ENCODE assay signal across 8 cellular contexts in genomic region chr17:7404737-7405412, GRCh38. TPM values are rescaled to one million over a fixed set of nuclear protein-coding genes. Genes with fewer than 3 reads are reported as not detected.
DNase-seq lines count a peak whose midpoint lies in the region; ATAC-seq, FAIRE-seq and TF ChIP-seq lines count a peak whose summit lies in the region.

No MANE protein-coding gene starts in this region.

- no peaks in the 10 kb centered on the region for H3K27me3 ChIP-seq in lung (ENCODE audit: control insufficient read depth, insufficient read depth)

- H3K9me3 Mint-ChIP-seq in stimulated activated naive CD8-positive, alpha-beta T cell treated with anti-CD3 and anti-CD28 coated beads, Interleukin-15, Interleukin-2, amounts not matched to agents 100 ng/mL and 50 ng/mL, for 24 hours, result no peaks in the 10 kb centered on the region

- H3K27ac ChIP-seq in coronary artery, result peak overlapping the region; percentile 74 to 98
- peak overlapping the region in 1 of 2 donors; percentile 73 for H3K27ac ChIP-seq in lung (ENCODE audit: low read depth in 1 of 2, low read length in 1 of 2)

- TF ChIP-seq CTCF in coronary artery (IDR thresholded peaks at IDR 0.05) (no peak), lung (IDR thresholded peaks at IDR 0.05; ENCODE audit: control extremely low read depth, extremely low read depth) (no peak)

- FAIRE-seq in GM12892 (lab: Jason Lieb, UNC), result no peak

- WGBS in lung, 2 donors, result 0 to 1% methylated on average over 37 to 68 of the region's 68 CpGs

- DNase-seq in GM12892 (ENCODE audit: insufficient read length), result peak; percentile 54
- peak in 4 of 5 experiments; percentile 49 to 78 (median 68) for DNase-seq in T-helper 2 cell
- DNase-seq in coronary artery (ENCODE audit: low spot score), result no peak
- peak; percentile 45 for DNase-seq in lung (ENCODE audit: low spot score)
- DNase-seq in HuH-7 (ENCODE audit: low spot score), result no peak
- no peak for DNase-seq in DMS114 treated with DMSO at 0.1 percent for 48 hours (lab: John Stamatoyannopoulos, UW; ENCODE audit: unreplicated experiment)

- no peaks in the 10 kb centered on the region for H3K36me3 ChIP-seq in lung (ENCODE audit: control insufficient read depth in 2 of 2, insufficient read depth in 2 of 2, low read length in 2 of 2)

- H3K27me3 Mint-ChIP-seq in stimulated activated naive CD8-positive, alpha-beta T cell treated with anti-CD3 and anti-CD28 coated beads, Interleukin-15, Interleukin-2, amounts not matched to agents 100 ng/mL and 50 ng/mL, for 24 hours, result no peaks in the 10 kb centered on the region

- H3K4me1 ChIP-seq in lung (ENCODE audit: control insufficient read depth in 2 of 2, insufficient read depth in 2 of 2, low read length in 2 of 2), result peaks cover 0 to 7% of the 10 kb centered on the region in 2 donors

- peak; percentile 8 for ATAC-seq in HG03066 (IDR thresholded peaks at IDR 0.05; ENCODE audit: low read depth, unreplicated experiment)
- peak; percentile 21 for ATAC-seq in lung (ENCODE audit: insufficient read depth, low FRiP score)

- H3K4me3 Mint-ChIP-seq in stimulated activated naive CD8-positive, alpha-beta T cell treated with anti-CD3 and anti-CD28 coated beads, Interleukin-15, Interleukin-2, amounts not matched to agents 100 ng/mL and 50 ng/mL, for 24 hours, result peak overlapping the region; percentile 91

- H3K9me3 ChIP-seq in lung (ENCODE audit: control insufficient read depth in 2 of 2, insufficient read depth in 1 of 2, low read length in 1 of 2), result no peaks in the 10 kb centered on the region

- TF ChIP-seq POLR2A in GM12892 (IDR thresholded peaks at IDR 0.05; ENCODE audit: low read depth, low read length), result no peak

- H3K4me1 Mint-ChIP-seq in stimulated activated naive CD8-positive, alpha-beta T cell treated with anti-CD3 and anti-CD28 coated beads, Interleukin-15, Interleukin-2, amounts not matched to agents 100 ng/mL and 50 ng/mL, for 24 hours (ENCODE audit: low read depth), result peaks cover 12% of the 10 kb centered on the region

- peak overlapping the region; percentile 90 for H3K4me3 ChIP-seq in coronary artery
- H3K4me3 ChIP-seq in lung, result peak overlapping the region; percentile 51

- peak overlapping the region; percentile 94 for H3K27ac Mint-ChIP-seq in stimulated activated naive CD8-positive, alpha-beta T cell treated with anti-CD3 and anti-CD28 coated beads, Interleukin-15, Interleukin-2, amounts not matched to agents 100 ng/mL and 50 ng/mL, for 24 hours

- H3K36me3 Mint-ChIP-seq in stimulated activated naive CD8-positive, alpha-beta T cell treated with anti-CD3 and anti-CD28 coated beads, Interleukin-15, Interleukin-2, amounts not matched to agents 100 ng/mL and 50 ng/mL, for 24 hours (ENCODE audit: low read depth), result peaks cover 9% of the 10 kb centered on the region

RNA-seq across cellular contexts. Expression of gene TMEM256, which starts 1.0 kb away (rescaled TPM):
- polyA plus RNA-seq in GM12892 (2012; ENCODE audit: missing spikeins), result 192 TPM
- total RNA-seq in lung, result 10 to 100 TPM; 70.2 to 78.7 TPM
- polyA plus RNA-seq in lung, result 100 to 1,000 TPM in 1 of 2 donors, 10 to 100 TPM in 1; 71.6 to 247 TPM

RNA-seq across cellular contexts. Expression of gene NLGN2, which starts 2.8 kb away (rescaled TPM):
- polyA plus RNA-seq in GM12892 (2012; ENCODE audit: missing spikeins), result 0.21 TPM
- 10 to 100 TPM; 11.2 to 15.2 TPM for total RNA-seq in lung
- 1 to 10 TPM; 5.0 to 5.1 TPM for polyA plus RNA-seq in lung

RNA-seq across cellular contexts. Expression of gene PLSCR3, which starts 10.6 kb away (rescaled TPM):
- polyA plus RNA-seq in GM12892 (2012; ENCODE audit: missing spikeins), result 16.5 TPM
- 10 to 100 TPM; 32.4 to 43.0 TPM for total RNA-seq in lung
- 10 to 100 TPM; 19.2 to 36.0 TPM for polyA plus RNA-seq in lung

RNA-seq across cellular contexts. Expression of gene SPEM1, which starts 15.2 kb away (rescaled TPM):
- not detected for polyA plus RNA-seq in GM12892 (2012; ENCODE audit: missing spikeins)
- not detected for total RNA-seq in lung
- polyA plus RNA-seq in lung, result not detected

RNA-seq across cellular contexts. Expression of gene SPEM2, which starts 20.5 kb away (rescaled TPM):
- not detected for polyA plus RNA-seq in GM12892 (2012; ENCODE audit: missing spikeins)
- not detected for total RNA-seq in lung
- polyA plus RNA-seq in lung, result not detected

Comparison
In these comparisons a context has a peak if more than half of its experiments do, and no peak if none do; other contexts are left out.
1. DNase-seq: peak in GM12892 (single experiment), T-helper 2 cell (4 of 5) and lung (single experiment); none in coronary artery (single experiment), HuH-7 (single experiment) and DMS114 treated with DMSO at 0.1 percent for 48 hours (single experiment).